Comparison of ENCODE assay signal across 16 cellular contexts in genomic region chr5:60143912-60144311, GRCh38.
DNase-seq lines count a peak whose midpoint lies in the region; TF ChIP-seq lines count a peak whose summit lies in the region.
"Had no signal": no experiment of that assay in that cellular context is flagged by ENCODE, and none has a peak within 500 bp of the region (broad histone marks: within the 10 kb centered on the region; RNA-seq: fewer than 3 reads in every experiment).

No MANE protein-coding gene starts in this region.

- H3K4me3 ChIP-seq in endodermal cell (ENCODE audit: low read length) = no peak overlapping the region
- no peak overlapping the region for H3K4me3 ChIP-seq in neural progenitor cell
- H3K4me3 ChIP-seq: GM23338 had no signal

- H3K9me3 ChIP-seq in endodermal cell (ENCODE audit: control insufficient read depth, low read length) = peaks cover 5% of the 10 kb centered on the region
- no peaks in the 10 kb centered on the region for H3K9me3 ChIP-seq in neural progenitor cell (ENCODE audit: low read depth)

- peaks cover 14% of the 10 kb centered on the region for H3F3A ChIP-seq in neural progenitor cell (ENCODE audit: low read depth)

- H3K4me1 ChIP-seq in endodermal cell (ENCODE audit: control insufficient read depth, insufficient read depth, low read length) = peaks cover 5% of the 10 kb centered on the region
- H3K4me1 ChIP-seq in neural progenitor cell = peaks cover 13% of the 10 kb centered on the region

- H3K36me3 ChIP-seq in endodermal cell (ENCODE audit: control insufficient read depth, insufficient read depth, low read length) (no peaks in the 10 kb centered on the region), neural progenitor cell (no peaks in the 10 kb centered on the region)

- H3K27me3 ChIP-seq in endodermal cell (ENCODE audit: control insufficient read depth, insufficient read depth, low read length, poor library complexity, severe bottlenecking) = no peaks in the 10 kb centered on the region
- no peaks in the 10 kb centered on the region for H3K27me3 ChIP-seq in neural progenitor cell

- TF ChIP-seq CTCF in endodermal cell (conservative IDR thresholded peaks at IDR 0.05) (no peak), neural progenitor cell (IDR thresholded peaks at IDR 0.05) (no peak)

- H3K4me2 ChIP-seq in neural progenitor cell = no peak overlapping the region
- H3K4me2 ChIP-seq: GM23338 had no signal

- no peaks in the 10 kb centered on the region for H3K79me2 ChIP-seq in neural progenitor cell (ENCODE audit: low read depth)

- no peak overlapping the region for H3K27ac Mint-ChIP-seq in endodermal cell
- H3K27ac Mint-ChIP-seq in neural progenitor cell = no peak overlapping the region
- H3K27ac Mint-ChIP-seq: CD4-positive, alpha-beta memory T cell; GM23338; H9 had no signal

- H3K4me1 Mint-ChIP-seq in endodermal cell = peaks cover 3% of the 10 kb centered on the region
- H3K4me1 Mint-ChIP-seq in neural progenitor cell = peaks cover 4% of the 10 kb centered on the region
- H3K4me1 Mint-ChIP-seq: CD4-positive, alpha-beta memory T cell; GM23338; H9 had no signal

- H3K4me3 Mint-ChIP-seq in endodermal cell (no peak overlapping the region), neural progenitor cell (no peak overlapping the region)
- H3K4me3 Mint-ChIP-seq: CD4-positive, alpha-beta memory T cell; GM23338; H9 had no signal

- H3K27me3 Mint-ChIP-seq in endodermal cell (ENCODE audit: insufficient read depth) = no peaks in the 10 kb centered on the region
- H3K27me3 Mint-ChIP-seq in neural progenitor cell (ENCODE audit: insufficient read depth, low read depth) = no peaks in the 10 kb centered on the region
- H3K27me3 Mint-ChIP-seq: CD4-positive, alpha-beta memory T cell had no signal

- DNase-seq in OCI-M1 (lab: John Stamatoyannopoulos, UW) = peak; percentile 44
- DNase-seq in endodermal cell = peak; percentile 51
- DNase-seq in islet precursor cell = peak; percentile 52
- DNase-seq in neural progenitor cell (ENCODE audit: low spot score) = peak; percentile 1
- no peak for DNase-seq in T1000 (lab: John Stamatoyannopoulos, UW)
- DNase-seq in stimulated activated naive CD4-positive, alpha-beta T cell treated with Interleukin-2 at 50 U/mL for 16 hours (lab: John Stamatoyannopoulos, UW) = no peak
- no peak for DNase-seq in activated CD4-positive, alpha-beta T cell treated with anti-CD3 and anti-CD28 coated beads for 4 hours
- DNase-seq: C1 segment of cervical spinal cord; Calu3; CD4-positive, alpha-beta memory T cell; COR-L47; DMS153; DMS79 treated with DMSO at 0.1 percent for 48 hours; GF-D8; H9 had no signal

- no peak overlapping the region for H2AFZ ChIP-seq in neural progenitor cell (replicated peaks)
- H2AFZ ChIP-seq: GM23338 had no signal

- H3K27ac ChIP-seq in endodermal cell (ENCODE audit: low read depth, low read length) (no peak overlapping the region), neural progenitor cell (no peak overlapping the region)

- no peaks in the 10 kb centered on the region for H4K20me1 ChIP-seq in neural progenitor cell (ENCODE audit: low read depth)

- no peak overlapping the region for H3K9ac ChIP-seq in endodermal cell (ENCODE audit: extremely low read depth, low read length, poor library complexity, severe bottlenecking)
- H3K9ac ChIP-seq in neural progenitor cell = no peak overlapping the region

- 91% methylated on average over 3 of the region's 3 CpGs; no CpG with 5 or more reads in 1 of the 2 experiments for WGBS in endodermal cell (ENCODE audit: insufficient coverage in 1 of 2, insufficient read length in 1 of 2), 2 experiments

- H3K36me3 Mint-ChIP-seq in endodermal cell (ENCODE audit: low read depth) (no peaks in the 10 kb centered on the region), neural progenitor cell (no peaks in the 10 kb centered on the region)
- H3K36me3 Mint-ChIP-seq: CD4-positive, alpha-beta memory T cell had no signal

- H3K9me3 Mint-ChIP-seq in endodermal cell (no peaks in the 10 kb centered on the region), neural progenitor cell (no peaks in the 10 kb centered on the region)
- H3K9me3 Mint-ChIP-seq: GM23338, H9 had no signal

Comparison
In these comparisons a context has a peak if more than half of its experiments do, and no peak if none do; other contexts are left out.
1. DNase-seq: peak in OCI-M1 (single experiment), endodermal cell (single experiment), islet precursor cell (single experiment) and neural progenitor cell (single experiment); none in T1000 (single experiment), stimulated activated naive CD4-positive, alpha-beta T cell treated with Interleukin-2 at 50 U/mL for 16 hours (single experiment) and activated CD4-positive, alpha-beta T cell treated with anti-CD3 and anti-CD28 coated beads for 4 hours (0 of 2).